In genomic region chr20:45959956-45960630, GRCh38 we compare ENCODE assay signal across 1 cellular context.
A peak's percentile ranks its signal among the peaks of the same experiment; 100 is the strongest.
TF ChIP-seq lines count a peak whose summit lies in the region.

No MANE protein-coding gene starts in this region.

TF ChIP-seq in GM12878, 131 proteins besides CTCF, POLR2A, EP300 and RAD21 (continued from another document):
- no peak for TF ChIP-seq E2F8 (IDR thresholded peaks at IDR 0.05; ENCODE audit: low read depth, partially characterized antibody)
- no peak; the same call in 1 of the 2 replicates for TF ChIP-seq IRF4 (IDR thresholded peaks at IDR 0.05; ENCODE audit: low read depth, low read length)
- TF ChIP-seq STAT3 (IDR thresholded peaks at IDR 0.05; ENCODE audit: low read depth, low read length) = no peak
- peak; percentile 38; the same call in 1 of the 2 replicates for TF ChIP-seq HDGF (IDR thresholded peaks at IDR 0.05)
- TF ChIP-seq SMAD5 (IDR thresholded peaks at IDR 0.05; ENCODE audit: low read depth) = no peak
- no peak for TF ChIP-seq FOXK2 (IDR thresholded peaks at IDR 0.05)
- TF ChIP-seq BRCA1 (IDR thresholded peaks at IDR 0.05; ENCODE audit: low read depth, low read length) = no peak
- TF ChIP-seq DPF2 (IDR thresholded peaks at IDR 0.05) = peak; percentile 63
- TF ChIP-seq BCLAF1 (IDR thresholded peaks at IDR 0.05) = no peak
- no peak for TF ChIP-seq ZNF622 (IDR thresholded peaks at IDR 0.05)
- no peak for TF ChIP-seq CBX3 (IDR thresholded peaks at IDR 0.05; ENCODE audit: borderline replicate concordance, low read depth)
- TF ChIP-seq ZNF207 (IDR thresholded peaks at IDR 0.05; ENCODE audit: borderline replicate concordance) = no peak
- TF ChIP-seq NR2C2 (IDR thresholded peaks at IDR 0.05; ENCODE audit: borderline replicate concordance, control insufficient read depth, insufficient read length, low read depth) = no peak
- TF ChIP-seq TARDBP (IDR thresholded peaks at IDR 0.05; ENCODE audit: borderline replicate concordance) = no peak
- TF ChIP-seq IRF3 (IDR thresholded peaks at IDR 0.05) = no peak
- peak; percentile 89 for TF ChIP-seq NBN (IDR thresholded peaks at IDR 0.05)
- no peak for TF ChIP-seq EGR1 (IDR thresholded peaks at IDR 0.05; ENCODE audit: borderline replicate concordance in 1 of 2, low read depth in 2 of 2, low read length in 2 of 2)
- no peak for TF ChIP-seq POLR2AphosphoS2 (IDR thresholded peaks at IDR 0.05; ENCODE audit: low read depth, low read length)
- TF ChIP-seq JUNB (IDR thresholded peaks at IDR 0.05) = no peak
- no peak for TF ChIP-seq PKNOX1 (IDR thresholded peaks at IDR 0.05)
- TF ChIP-seq CHD2 (IDR thresholded peaks at IDR 0.05; ENCODE audit: borderline replicate concordance, low read depth, low read length) = 0 out of 2 replicates have a peak, but pooled peaks have one; percentile 43
- peak; percentile 92 for TF ChIP-seq MTA2 (IDR thresholded peaks at IDR 0.05; ENCODE audit: low read depth)
- no peak for TF ChIP-seq CREB1 (IDR thresholded peaks at IDR 0.05; ENCODE audit: low read depth)
- TF ChIP-seq ATF7 (IDR thresholded peaks at IDR 0.05; ENCODE audit: low read depth) = peak; percentile 51
- TF ChIP-seq ELK1 (IDR thresholded peaks at IDR 0.05; ENCODE audit: low read depth, low read length) = no peak
- TF ChIP-seq BCL11A (IDR thresholded peaks at IDR 0.05; ENCODE audit: low read depth, low read length) = peak; percentile 79
- peak; percentile 82 for TF ChIP-seq BCL3 (IDR thresholded peaks at IDR 0.05; ENCODE audit: borderline replicate concordance, insufficient read depth, low read depth, low read length, poor library complexity, severe bottlenecking)
- TF ChIP-seq E4F1 (IDR thresholded peaks at IDR 0.05; ENCODE audit: borderline replicate concordance, partially characterized antibody) = no peak
- peak; percentile 54; the same call in 1 of the 2 replicates for TF ChIP-seq YBX1 (IDR thresholded peaks at IDR 0.05)
- TF ChIP-seq IKZF1 (conservative IDR thresholded peaks at IDR 0.05) = peak; percentile 74
- TF ChIP-seq STAT1 (conservative IDR thresholded peaks at IDR 0.05) = no peak
TF ChIP-seq in GM12878: peak in this region for 23.
